16 cellular contexts compared by ENCODE assay signal in the genomic region with DNA sequence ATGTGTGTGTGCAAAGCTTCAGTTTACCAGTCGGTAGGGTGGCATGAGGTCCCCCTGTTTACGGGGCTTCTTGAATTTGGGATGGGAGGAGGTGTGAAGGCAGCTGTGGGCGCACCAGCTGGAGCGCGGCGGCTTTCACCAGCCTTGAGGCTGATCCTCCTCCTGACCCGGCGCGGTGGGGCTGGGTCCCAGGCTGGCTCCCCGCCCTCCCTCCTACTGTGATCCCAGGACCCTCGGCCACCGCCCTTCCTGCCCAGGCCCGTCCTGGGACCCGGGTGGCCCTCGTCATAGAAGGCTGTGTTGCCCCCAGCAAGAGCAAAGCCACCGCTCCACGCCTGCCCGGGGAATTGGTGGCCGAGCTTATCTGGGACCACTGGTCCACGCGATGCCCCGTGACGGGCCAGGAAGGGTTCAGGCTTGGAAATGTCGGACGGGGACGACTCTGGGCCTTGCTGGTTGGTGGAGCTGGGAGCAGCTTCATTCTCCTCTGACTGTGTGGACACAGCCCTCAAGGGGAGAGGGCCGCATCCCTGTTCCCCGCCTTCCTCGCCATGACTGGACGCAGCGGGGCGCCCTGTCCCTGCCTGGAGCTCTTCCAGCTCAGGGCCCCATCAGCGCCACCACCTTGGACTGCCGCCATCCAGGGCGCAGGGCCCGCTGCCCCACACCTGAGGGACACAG.
DNase-seq lines count a peak whose midpoint lies in the region; ATAC-seq and TF ChIP-seq lines count a peak whose summit lies in the region.
"Had no signal": no experiment of that assay in that cellular context is flagged by ENCODE, and none has a peak within 500 bp of the region (broad histone marks: within the 10 kb centered on the region; RNA-seq: fewer than 3 reads in every experiment).

No MANE protein-coding gene starts in this region.

- no TSS peak for BruUV-seq in MCF 10A (replicated peaks; lab: Mats Ljungman, UMichigan)

- H3K27me3 ChIP-seq in breast epithelium (no peaks in the 10 kb centered on the region), left lung (no peaks in the 10 kb centered on the region), tibial nerve (no peaks in the 10 kb centered on the region)

- TF ChIP-seq EP300 in tibial nerve (IDR thresholded peaks at IDR 0.05) = no peak

- peak; percentile 67 for ATAC-seq in left lung
- no peak for ATAC-seq in GM18498 (IDR thresholded peaks at IDR 0.05; ENCODE audit: unreplicated experiment)
- no peak for ATAC-seq in GM18511 (IDR thresholded peaks at IDR 0.05; ENCODE audit: unreplicated experiment)
- ATAC-seq: stimulated activated memory B cell treated with anti-CD40 and anti-IgM and Interleukin-4, amounts not matched to agents 10 μg/mL and 1 μg/mL and 100 μg/mL, for 72 hours had no signal

- TF ChIP-seq CTCF in MCF 10A (IDR thresholded peaks at IDR 0.05; ENCODE audit: unreplicated experiment) (no peak), breast epithelium (IDR thresholded peaks at IDR 0.05) (no peak), left lung (IDR thresholded peaks at IDR 0.05) (no peak), tibial nerve (IDR thresholded peaks at IDR 0.05) (no peak)

- no peaks in the 10 kb centered on the region for H3K9me3 ChIP-seq in breast epithelium
- H3K9me3 ChIP-seq in SK-N-MC (ENCODE audit: low read depth, low read length) = no peaks in the 10 kb centered on the region
- peaks cover 0 to 7% of the 10 kb centered on the region in 2 donors for H3K9me3 ChIP-seq in left lung
- peaks cover 0 to 3% (median 0%) of the 10 kb centered on the region in 4 donors for H3K9me3 ChIP-seq in tibial nerve

- TF ChIP-seq POLR2A in breast epithelium (IDR thresholded peaks at IDR 0.05) (no peak), tibial nerve (IDR thresholded peaks at IDR 0.05) (no peak)

- 74 to 81% methylated on average over 23 to 34 of the region's 36 CpGs for WGBS in tibial nerve, 2 donors

- no peaks in the 10 kb centered on the region for H3K36me3 ChIP-seq in breast epithelium
- H3K36me3 ChIP-seq in SK-N-MC (ENCODE audit: insufficient read depth, low read length) = no peaks in the 10 kb centered on the region
- H3K36me3 ChIP-seq in left lung = no peaks in the 10 kb centered on the region
- no peaks in the 10 kb centered on the region for H3K36me3 ChIP-seq in tibial nerve

- CTCF ChIA-PET in MCF 10A (lab: Yijun Ruan, JAX) = interaction anchor here (0.7 kb wide), 1 partner anchor 273 kb away, joined by 3 read pairs; no protein-coding TSS in a partner anchor

- intact Hi-C loops in MCF 10A (cut with micrococcal nuclease) = no loop called here
- intact Hi-C loops in breast epithelium (cut with DNase I; ENCODE audit: low total_unique reads) = loop anchor here (2.0 kb wide), 1 partner anchor 22 kb away; no protein-coding TSS in a partner anchor
- intact Hi-C loops in left lung (cut with DNase I) = no loop called here

- DNase-seq in MCF 10A (ENCODE audit: unreplicated experiment) (peak; percentile 11), breast epithelium (ENCODE audit: low spot score in 2 of 2) (no peak), SK-N-MC (ENCODE audit: low read depth, low spot score) (no peak), left lung (peak in 1 of 2 donors; percentile 79), tibial nerve (ENCODE audit: low spot score in 2 of 2) (no peak), dermis blood vessel endothelial cell (no peak)
- DNase-seq: activated CD4-positive, alpha-beta T cell treated with anti-CD3 and anti-CD28 coated beads for 1 hour; activated naive CD4-positive, alpha-beta T cell treated with anti-CD3 and anti-CD28 coated beads, Interleukin-2, amount 50 U/mL, for 16 hours; activated T-cell treated with anti-CD3 and anti-CD28 coated beads for 4 hours; caudate nucleus; Kasumi-1; SHP77 had no signal

- peak overlapping the region; percentile 59 for H3K9ac ChIP-seq in SK-N-MC (ENCODE audit: insufficient read length)

- H3K4me1 ChIP-seq in breast epithelium (no peaks in the 10 kb centered on the region), left lung (no peaks in the 10 kb centered on the region), tibial nerve (no peaks in the 10 kb centered on the region)

- POLR2A ChIA-PET in MCF 10A (lab: Yijun Ruan, JAX) = no interaction called here

- no peak overlapping the region for H3K4me3 Mint-ChIP-seq in MCF 10A (ENCODE audit: unreplicated experiment)
- H3K4me3 Mint-ChIP-seq: CD14-positive monocyte; stimulated activated memory B cell treated with anti-CD40 and anti-IgM and Interleukin-4, amounts not matched to agents 10 μg/mL and 1 μg/mL and 100 μg/mL, for 72 hours had no signal

- H3K4me3 ChIP-seq in breast epithelium (no peak overlapping the region), SK-N-MC (peak overlapping the region; percentile 64), left lung (no peak overlapping the region), tibial nerve (no peak overlapping the region)

- no peaks in the 10 kb centered on the region for H3K27me3 Mint-ChIP-seq in MCF 10A (ENCODE audit: insufficient read depth, unreplicated experiment)
- H3K27me3 Mint-ChIP-seq: stimulated activated memory B cell treated with anti-CD40 and anti-IgM and Interleukin-4, amounts not matched to agents 10 μg/mL and 1 μg/mL and 100 μg/mL, for 72 hours had no signal

- peak overlapping the region; percentile 17 for H3K27ac Mint-ChIP-seq in MCF 10A (ENCODE audit: low read depth, unreplicated experiment)
- H3K27ac Mint-ChIP-seq: CD14-positive monocyte; stimulated activated memory B cell treated with anti-CD40 and anti-IgM and Interleukin-4, amounts not matched to agents 10 μg/mL and 1 μg/mL and 100 μg/mL, for 72 hours had no signal

- peaks cover 8% of the 10 kb centered on the region for H3K4me1 Mint-ChIP-seq in MCF 10A (ENCODE audit: insufficient read depth, unreplicated experiment)
- H3K4me1 Mint-ChIP-seq: CD14-positive monocyte; stimulated activated memory B cell treated with anti-CD40 and anti-IgM and Interleukin-4, amounts not matched to agents 10 μg/mL and 1 μg/mL and 100 μg/mL, for 72 hours had no signal

- no peaks in the 10 kb centered on the region for H3K36me3 Mint-ChIP-seq in MCF 10A (ENCODE audit: insufficient read depth, unreplicated experiment)
- H3K36me3 Mint-ChIP-seq: CD14-positive monocyte; stimulated activated memory B cell treated with anti-CD40 and anti-IgM and Interleukin-4, amounts not matched to agents 10 μg/mL and 1 μg/mL and 100 μg/mL, for 72 hours had no signal

- H3K9me3 Mint-ChIP-seq in MCF 10A (ENCODE audit: unreplicated experiment) = no peaks in the 10 kb centered on the region
- H3K9me3 Mint-ChIP-seq: stimulated activated memory B cell treated with anti-CD40 and anti-IgM and Interleukin-4, amounts not matched to agents 10 μg/mL and 1 μg/mL and 100 μg/mL, for 72 hours had no signal

- H3K27ac ChIP-seq in breast epithelium (peak overlapping the region in 1 of 2 donors; percentile 38), SK-N-MC (peak overlapping the region; percentile 97), left lung (no peak overlapping the region), tibial nerve (peak overlapping the region in 3 of 4 donors; percentile 14 to 83 (median 81))

Comparison
In these comparisons a context has a peak if more than half of its experiments do, and no peak if none do; other contexts are left out.
1. H3K27ac ChIP-seq: peak in SK-N-MC (single experiment) and tibial nerve (3 of 4); none in left lung (0 of 2).